In genomic region chr21:44088401-44088780, GRCh38 we compare ENCODE assay signal across 12 cellular contexts. TPM values are rescaled to one million over a fixed set of nuclear protein-coding genes. Genes with fewer than 3 reads are reported as not detected.
A peak's percentile ranks its signal among the peaks of the same experiment; 100 is the strongest.
DNase-seq lines count a peak whose midpoint lies in the region; ATAC-seq, FAIRE-seq and TF ChIP-seq lines count a peak whose summit lies in the region.
"Had no signal": no experiment of that assay in that cellular context is flagged by ENCODE, and none has a peak within 500 bp of the region (broad histone marks: within the 10 kb centered on the region; RNA-seq: fewer than 3 reads in every experiment).

No MANE protein-coding gene starts in this region.

- peaks cover 17% of the 10 kb centered on the region for H3K36me3 ChIP-seq in rectal smooth muscle tissue (ENCODE audit: control insufficient read depth, insufficient read depth, low read length)
- peaks cover 12% of the 10 kb centered on the region; the same call in 1 of the 2 replicates for H3K36me3 ChIP-seq in Karpas-422 (ENCODE audit: insufficient read depth, low read length)

- intact Hi-C loops in Calu3 (cut with micrococcal nuclease; ENCODE audit: unreplicated experiment) = no loop called here

- no TSS peak for BruUV-seq in Calu3 (replicated peaks; lab: Mats Ljungman, UMichigan)

- H3K27me3 ChIP-seq in rectal smooth muscle tissue (ENCODE audit: control insufficient read depth, insufficient read depth, low read length) (no peaks in the 10 kb centered on the region), Karpas-422 (ENCODE audit: low read length) (no peaks in the 10 kb centered on the region)

- H2AFZ ChIP-seq in Karpas-422 (ENCODE audit: low read length) = no peak overlapping the region

- peaks cover 24% of the 10 kb centered on the region for H3K36me3 Mint-ChIP-seq in Calu3 (ENCODE audit: insufficient read depth, unreplicated experiment)
- peaks cover 80% of the 10 kb centered on the region for H3K36me3 Mint-ChIP-seq in activated CD8-positive, alpha-beta T cell treated with anti-CD3 and anti-CD28 coated beads, Interleukin-2, amount 10 ng/mL, durations not matched to agents 7 days and 5 days (ENCODE audit: low read depth)
- H3K36me3 Mint-ChIP-seq in immature natural killer cell = peaks cover 42 to 67% (median 49%) of the 10 kb centered on the region in 3 donors

- H4K20me1 ChIP-seq in Karpas-422 (ENCODE audit: insufficient read depth, low read depth, low read length) = peaks cover 5% of the 10 kb centered on the region; the same call in 1 of the 2 replicates

- no peak for FAIRE-seq in D721Med (lab: Jason Lieb, UNC)

- TF ChIP-seq CTCF in Calu3 (IDR thresholded peaks at IDR 0.05; ENCODE audit: unreplicated experiment) = no peak
- TF ChIP-seq CTCF in D721Med (IDR thresholded peaks at IDR 0.05; ENCODE audit: insufficient read depth, missing control alignments) = no peak

- no peaks in the 10 kb centered on the region for H3K9me3 ChIP-seq in Karpas-422 (ENCODE audit: low read length)

- DNase-seq in Calu3 (no peak), immature natural killer cell (no peak), D721Med (ENCODE audit: insufficient read length, low spot score) (no peak), Karpas-422 (no peak), LoVo (ENCODE audit: low spot score) (no peak)
- peak; percentile 12 for DNase-seq in activated CD8-positive, alpha-beta T cell treated with anti-CD3 and anti-CD28 coated beads, Interleukin-2, amount 10 ng/mL, durations not matched to agents 7 days and 5 days
- DNase-seq: DMS 273 treated with DMSO at 0.1 percent for 48 hours, NCI-H1694 treated with DMSO at 0.1 percent for 48 hours, NCI-H69, trophoblast cell had no signal

- H3K9ac ChIP-seq in rectal smooth muscle tissue (ENCODE audit: low read length) (peak overlapping the region; percentile 14), Karpas-422 (ENCODE audit: low read length) (no peak overlapping the region)

- H3K27ac Mint-ChIP-seq in Calu3 (ENCODE audit: unreplicated experiment) (no peak overlapping the region), immature natural killer cell (peak overlapping the region; percentile 99 to 100 (median 99))
- peak overlapping the region; percentile 95 for H3K27ac Mint-ChIP-seq in activated CD8-positive, alpha-beta T cell treated with anti-CD3 and anti-CD28 coated beads, Interleukin-2, amount 10 ng/mL, durations not matched to agents 7 days and 5 days

- H3K79me2 ChIP-seq in Karpas-422 (ENCODE audit: low read length) = no peaks in the 10 kb centered on the region

- CTCF ChIA-PET in Calu3 (lab: Charles Lee) = interaction anchor here (1.4 kb wide), 1 partner anchor 10 kb away, joined by 4 read pairs; no protein-coding TSS in a partner anchor
- CTCF ChIA-PET in activated CD8-positive, alpha-beta T cell treated with anti-CD3 and anti-CD28 coated beads, Interleukin-2, amount 10 ng/mL, durations not matched to agents 7 days and 5 days (lab: Charles Lee) = interaction anchor here (1.6 kb wide), 1 partner anchor 76 kb away, joined by 6 read pairs; the partner anchor contains the start of gene TRAPPC10

- no peaks in the 10 kb centered on the region for H3K9me2 ChIP-seq in Karpas-422 (replicated peaks; ENCODE audit: insufficient read depth, low read length)

- peak overlapping the region; percentile 40 for H3K4me3 ChIP-seq in rectal smooth muscle tissue (ENCODE audit: low read length)
- H3K4me3 ChIP-seq in Karpas-422 (ENCODE audit: low read length) = no peak overlapping the region

- H3K9me3 Mint-ChIP-seq in Calu3 (ENCODE audit: low read depth, unreplicated experiment) = no peaks in the 10 kb centered on the region
- no peaks in the 10 kb centered on the region for H3K9me3 Mint-ChIP-seq in activated CD8-positive, alpha-beta T cell treated with anti-CD3 and anti-CD28 coated beads, Interleukin-2, amount 10 ng/mL, durations not matched to agents 7 days and 5 days (ENCODE audit: insufficient read depth)
- H3K9me3 Mint-ChIP-seq in immature natural killer cell = no peaks in the 10 kb centered on the region

- no peak for ATAC-seq in activated CD8-positive, alpha-beta T cell treated with anti-CD3 and anti-CD28 coated beads, Interleukin-2, amount 10 ng/mL, durations not matched to agents 7 days and 5 days
- ATAC-seq in GM19455 (IDR thresholded peaks at IDR 0.05; ENCODE audit: unreplicated experiment) = no peak

- no peak overlapping the region for H3K4me2 ChIP-seq in Karpas-422 (ENCODE audit: low read depth, low read length, poor library complexity, severe bottlenecking)

- POLR2A ChIA-PET in activated CD8-positive, alpha-beta T cell treated with anti-CD3 and anti-CD28 coated beads, Interleukin-2, amount 10 ng/mL, durations not matched to agents 7 days and 5 days (lab: Charles Lee) = interaction anchor here (0.8 to 1.6 kb wide), 2 partner anchors 8 to 74 kb away, joined by 3 to 13 read pairs; no protein-coding TSS in a partner anchor

- H3K4me1 Mint-ChIP-seq in Calu3 (ENCODE audit: low read depth, unreplicated experiment) (peaks cover 21% of the 10 kb centered on the region), immature natural killer cell (peaks cover 80 to 85% of the 10 kb centered on the region in 2 donors)
- H3K4me1 Mint-ChIP-seq in activated CD8-positive, alpha-beta T cell treated with anti-CD3 and anti-CD28 coated beads, Interleukin-2, amount 10 ng/mL, durations not matched to agents 7 days and 5 days (ENCODE audit: low read depth) = peaks cover 77% of the 10 kb centered on the region

- H3K4me3 Mint-ChIP-seq in Calu3 (ENCODE audit: low read depth, unreplicated experiment) (peak overlapping the region; percentile 47), immature natural killer cell (peak overlapping the region; percentile 84 to 96 (median 92))
- peak overlapping the region; percentile 65 for H3K4me3 Mint-ChIP-seq in activated CD8-positive, alpha-beta T cell treated with anti-CD3 and anti-CD28 coated beads, Interleukin-2, amount 10 ng/mL, durations not matched to agents 7 days and 5 days

- H3K27ac ChIP-seq in rectal smooth muscle tissue (ENCODE audit: low read depth, low read length) (no peak overlapping the region), Karpas-422 (ENCODE audit: low read length) (no peak overlapping the region)

- H3K4me1 ChIP-seq in rectal smooth muscle tissue (ENCODE audit: control insufficient read depth, insufficient read depth, low read length) (no peaks in the 10 kb centered on the region), Karpas-422 (ENCODE audit: low read length) (no peaks in the 10 kb centered on the region)

- H3K27me3 Mint-ChIP-seq in Calu3 (ENCODE audit: unreplicated experiment) = no peaks in the 10 kb centered on the region
- no peaks in the 10 kb centered on the region for H3K27me3 Mint-ChIP-seq in activated CD8-positive, alpha-beta T cell treated with anti-CD3 and anti-CD28 coated beads, Interleukin-2, amount 10 ng/mL, durations not matched to agents 7 days and 5 days (ENCODE audit: low read depth)
- H3K27me3 Mint-ChIP-seq in immature natural killer cell (ENCODE audit: low read depth in 3 of 3) = peaks cover 41 to 54% (median 47%) of the 10 kb centered on the region in 3 donors

RNA-seq across cellular contexts. Expression of gene PWP2, which starts 18.8 kb away (rescaled TPM):
- total RNA-seq in Calu3 (2022) = 16.3 and 18.1 TPM in 2 replicates
- 1 to 10 TPM; 2.9 to 8.0 TPM for total RNA-seq in activated CD8-positive, alpha-beta T cell treated with anti-CD3 and anti-CD28 coated beads, Interleukin-2, amount 10 ng/mL, durations not matched to agents 7 days and 5 days
- polyA plus RNA-seq in immature natural killer cell = 10 to 100 TPM in 1 of 3 donors, 1 to 10 TPM in 1, under 1 TPM in 1; 0.63 to 23.8 (median 7.4) TPM
- total RNA-seq in Karpas-422 (2014; rRNA removed; shearing (Covaris generic); ENCODE audit: low replicate concordance) = 0.29 and 1.0 TPM in 2 replicates

RNA-seq across cellular contexts. Expression of gene GATD3, which starts 45.1 kb away (rescaled TPM):
- 23.9 and 24.6 TPM in 2 replicates for total RNA-seq in Calu3 (2022)
- total RNA-seq in activated CD8-positive, alpha-beta T cell treated with anti-CD3 and anti-CD28 coated beads, Interleukin-2, amount 10 ng/mL, durations not matched to agents 7 days and 5 days = 10 to 100 TPM in 1 of 2 experiments, 1 to 10 TPM in 1; 8.2 to 10.6 TPM
- polyA plus RNA-seq in immature natural killer cell = 10 to 100 TPM; 20.9 to 51.9 (median 51.8) TPM
- total RNA-seq in Karpas-422 (2014; rRNA removed; shearing (Covaris generic); ENCODE audit: low replicate concordance) = 3.1 and 14.9 TPM in 2 replicates
